Comparison of ENCODE assay signal across 9 cellular contexts in the genomic region with DNA sequence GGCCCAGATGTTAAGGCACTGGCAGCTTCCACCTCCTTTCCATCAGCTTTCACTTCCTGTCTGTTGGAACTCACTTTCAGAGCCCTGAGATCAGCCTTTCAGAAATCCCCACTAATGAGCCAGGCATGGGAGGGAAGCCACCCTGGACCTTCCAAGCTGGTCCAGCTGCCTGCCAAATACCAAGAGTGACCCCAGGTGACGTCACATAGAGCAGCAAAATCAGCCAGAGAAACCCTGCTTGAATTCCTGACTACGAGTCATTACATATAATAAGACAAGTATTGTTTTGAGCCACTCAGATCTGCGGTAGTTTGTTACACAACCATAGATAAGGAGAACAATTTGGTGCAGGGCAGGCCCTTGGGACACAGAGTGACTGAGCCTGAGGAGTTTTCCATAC.
A peak's percentile ranks its signal among the peaks of the same experiment; 100 is the strongest.
DNase-seq lines count a peak whose midpoint lies in the region; ATAC-seq, FAIRE-seq and TF ChIP-seq lines count a peak whose summit lies in the region.
"Had no signal": no experiment of that assay in that cellular context is flagged by ENCODE, and none has a peak within 500 bp of the region (broad histone marks: within the 10 kb centered on the region; RNA-seq: fewer than 3 reads in every experiment).

No MANE protein-coding gene starts in this region.

- H3K23ac ChIP-seq in neuronal stem cell (ENCODE audit: low read depth, low read length, poor library complexity): no peak overlapping the region

- intact Hi-C loops in endothelial cell of umbilical vein (cut with micrococcal nuclease): no loop called here

- no peak overlapping the region for H3K14ac ChIP-seq in neuronal stem cell (ENCODE audit: low read length)

- H2BK120ac ChIP-seq in neuronal stem cell (ENCODE audit: low read depth, low read length): no peak overlapping the region

- TF ChIP-seq POLR2A in endothelial cell of umbilical vein (IDR thresholded peaks at IDR 0.05; ENCODE audit: low read depth, low read length): no peak

- H4K20me1 ChIP-seq in endothelial cell of umbilical vein (replicated peaks; ENCODE audit: control insufficient read depth, extremely low read depth, insufficient read depth, low read length): no peaks in the 10 kb centered on the region

- no peak overlapping the region for H4K91ac ChIP-seq in neuronal stem cell (ENCODE audit: low read depth, low read length, poor library complexity)

- H2AK5ac ChIP-seq in neuronal stem cell (ENCODE audit: low read depth, low read length): no peak overlapping the region

- H3K9ac ChIP-seq in endothelial cell of umbilical vein (replicated peaks; ENCODE audit: extremely low read depth, insufficient read depth, low read length) (peak overlapping the region; percentile 45), neuronal stem cell (ENCODE audit: low read depth, low read length, poor library complexity) (no peak overlapping the region)

- DNase-seq in Caki2 (ENCODE audit: low read depth) (peak; percentile 75), NCI-H446 treated with DMSO at 0.1 percent for 48 hours (lab: John Stamatoyannopoulos, UW) (peak; percentile 35), endothelial cell of umbilical vein (ENCODE audit: low read depth, low spot score) (peak; percentile 90), neuronal stem cell (ENCODE audit: low spot score) (peak; percentile 42), NCI-H187 treated with DMSO at 0.1 percent for 48 hours (lab: John Stamatoyannopoulos, UW) (no peak)
- DNase-seq: activated T-cell treated with anti-CD3 and anti-CD28 coated beads, Interleukin-2, amount 50 U/mL, for 48 hours had no signal

- H3K27ac ChIP-seq in endothelial cell of umbilical vein (ENCODE audit: insufficient read depth, low read depth, low read length) (peak overlapping the region; percentile 58), neuronal stem cell (replicated peaks; ENCODE audit: low read length) (peak overlapping the region; percentile 44)

- H3K9me3 ChIP-seq in endothelial cell of umbilical vein (replicated peaks; ENCODE audit: control insufficient read depth, insufficient read depth, low read length) (no peaks in the 10 kb centered on the region), neuronal stem cell (replicated peaks in 1 of 2; ENCODE audit: control insufficient read depth in 2 of 2, insufficient read depth in 1 of 2, low read depth in 1 of 2, low read length in 2 of 2) (no peaks in the 10 kb centered on the region)

- in situ Hi-C loops in Caki2 (cut with HindIII; ENCODE audit: low pct_unique_long_range_greater_than_20kb, low sequenced_read_pairs): no loop called here

- H3K79me1 ChIP-seq in neuronal stem cell (ENCODE audit: low read depth, low read length): no peaks in the 10 kb centered on the region

- BruUV-seq in endothelial cell of umbilical vein (replicated peaks; lab: Mats Ljungman, UMichigan): no TSS peak

- H3K4me2 ChIP-seq in endothelial cell of umbilical vein (ENCODE audit: insufficient read depth, low read length): peak overlapping the region; percentile 78
- H3K4me2 ChIP-seq in neuronal stem cell (ENCODE audit: insufficient read depth, low read length, poor library complexity, severe bottlenecking): no peak overlapping the region

- CTCF ChIA-PET in endothelial cell of umbilical vein (lab: Charles Lee): interaction anchor here (0.5 kb wide), 1 partner anchor 485 kb away, joined by 3 read pairs; no protein-coding TSS in a partner anchor

- no peak overlapping the region for H2BK5ac ChIP-seq in neuronal stem cell (ENCODE audit: low read length)

- WGBS in neuronal stem cell (ENCODE audit: extremely low coverage in 2 of 2, insufficient read length in 2 of 2, insufficient replicate concordance in 1 of 2), 2 donors: no CpG with 5 or more reads among the region's 3 CpGs

- FAIRE-seq in endothelial cell of umbilical vein (lab: Jason Lieb, UNC): peak; percentile 62

- ATAC-seq in HG02840 (IDR thresholded peaks at IDR 0.05; ENCODE audit: low FRiP score, unreplicated experiment) (no peak), GM19324 (IDR thresholded peaks at IDR 0.05; ENCODE audit: low FRiP score, unreplicated experiment) (no peak), GM18870 (IDR thresholded peaks at IDR 0.05; ENCODE audit: unreplicated experiment) (no peak)

- no peak overlapping the region for H2BK15ac ChIP-seq in neuronal stem cell (ENCODE audit: low read length)

- no peak overlapping the region for H2BK12ac ChIP-seq in neuronal stem cell (ENCODE audit: low read length)

- peaks cover 23% of the 10 kb centered on the region for H3K4me1 ChIP-seq in endothelial cell of umbilical vein (ENCODE audit: control insufficient read depth, extremely low read depth, insufficient read depth, low read length)
- peaks cover 13 to 14% of the 10 kb centered on the region in 2 donors for H3K4me1 ChIP-seq in neuronal stem cell (ENCODE audit: control insufficient read depth in 2 of 2, insufficient read depth in 1 of 2, low read depth in 1 of 2, low read length in 2 of 2)

- H3K27me3 ChIP-seq in endothelial cell of umbilical vein (ENCODE audit: control insufficient read depth in 2 of 2, insufficient read depth in 2 of 2, low read length in 2 of 2) (no peaks in the 10 kb centered on the region), neuronal stem cell (ENCODE audit: control insufficient read depth in 3 of 3, insufficient read depth in 3 of 3, low read depth in 1 of 3, low read length in 3 of 3) (no peaks in the 10 kb centered on the region)

- dilution Hi-C loops in endothelial cell of umbilical vein (cut with MboI; ENCODE audit: extremely low pct_ligation_motif_present, low sequenced_read_pairs): no loop called here

- no peak overlapping the region for H3K4ac ChIP-seq in neuronal stem cell (ENCODE audit: low read length)

- POLR2A ChIA-PET in endothelial cell of umbilical vein (lab: Charles Lee): no interaction called here

- no peaks in the 10 kb centered on the region for H3K79me2 ChIP-seq in endothelial cell of umbilical vein (ENCODE audit: control insufficient read depth, insufficient read depth, low read length)

- peak overlapping the region; percentile 84 for H2AFZ ChIP-seq in endothelial cell of umbilical vein (ENCODE audit: low read depth, low read length)
- peak overlapping the region; percentile 64 for H2AFZ ChIP-seq in neuronal stem cell (ENCODE audit: low read length)

- H4K8ac ChIP-seq in neuronal stem cell (ENCODE audit: low read depth, low read length): no peak overlapping the region

- no peak for TF ChIP-seq CTCF in endothelial cell of umbilical vein (IDR thresholded peaks at IDR 0.05; ENCODE audit: extremely low read depth in 1 of 2, insufficient read depth in 1 of 2, low read depth in 1 of 2, low read length in 2 of 2)

- H3K4me3 ChIP-seq in endothelial cell of umbilical vein (replicated peaks in 1 of 3; ENCODE audit: insufficient read depth in 1 of 3, low read depth in 1 of 3, low read length in 3 of 3): no peak overlapping the region
- H3K4me3 ChIP-seq in neuronal stem cell (ENCODE audit: low read length in 2 of 2): no peak overlapping the region

- no peak overlapping the region for H3K18ac ChIP-seq in neuronal stem cell (ENCODE audit: low read length)

- H3K36me3 ChIP-seq in endothelial cell of umbilical vein (ENCODE audit: control insufficient read depth in 2 of 2, extremely low read depth in 1 of 2, insufficient read depth in 2 of 2, low read length in 2 of 2) (no peaks in the 10 kb centered on the region), neuronal stem cell (replicated peaks in 1 of 2; ENCODE audit: control insufficient read depth in 2 of 2, insufficient read depth in 2 of 2, low read length in 2 of 2) (peaks cover 0 to 1% of the 10 kb centered on the region in 2 donors)

- H3K9me1 ChIP-seq in endothelial cell of umbilical vein (replicated peaks; ENCODE audit: control insufficient read depth, extremely low read depth, insufficient read depth, low read length): no peaks in the 10 kb centered on the region

TF ChIP-seq in endothelial cell of umbilical vein, 7 proteins besides CTCF, POLR2A, EP300 and RAD21:
- TF ChIP-seq POLR2AphosphoS5 (IDR thresholded peaks at IDR 0.05; ENCODE audit: insufficient read depth, low read depth, low read length) (no peak), EZH2 (IDR thresholded peaks at IDR 0.05; ENCODE audit: borderline replicate concordance, low read depth, low read length, severe bottlenecking) (no peak), JUN (IDR thresholded peaks at IDR 0.05; ENCODE audit: borderline replicate concordance, insufficient read depth, insufficient read length, low read depth) (peak; percentile 41), GATA2 (IDR thresholded peaks at IDR 0.05; ENCODE audit: insufficient read depth, insufficient read length, low read depth, low read length) (no peak), MAX (IDR thresholded peaks at IDR 0.05; ENCODE audit: insufficient read depth, insufficient read length) (no peak), FOS (IDR thresholded peaks at IDR 0.05; ENCODE audit: borderline replicate concordance, insufficient read depth, low read length) (peak; percentile 16)
TF ChIP-seq in endothelial cell of umbilical vein: peak in this region for 2.
